Comparison of ENCODE assay signal across 19 cellular contexts in genomic region chr20:13455713-13456112, GRCh38.
DNase-seq lines count a peak whose midpoint lies in the region; TF ChIP-seq lines count a peak whose summit lies in the region.
"Had no signal": no experiment of that assay in that cellular context is flagged by ENCODE, and none has a peak within 500 bp of the region (broad histone marks: within the 10 kb centered on the region; RNA-seq: fewer than 3 reads in every experiment).

No MANE protein-coding gene starts in this region.

- peak overlapping the region in 1 of 2 donors; percentile 36 for H3K27ac ChIP-seq in liver (ENCODE audit: low read depth in 1 of 2, low read length in 2 of 2)
- H3K27ac ChIP-seq: A549, HL-60, SJSA1 had no signal

- H3K9ac ChIP-seq in adipocyte (ENCODE audit: low read length) (no peak overlapping the region), liver (ENCODE audit: low read depth in 1 of 2, low read length in 2 of 2) (no peak overlapping the region)

- no peak overlapping the region for H3K27ac Mint-ChIP-seq in chondrocyte (ENCODE audit: unreplicated experiment)
- H3K27ac Mint-ChIP-seq: B cell; CD4-positive, alpha-beta T cell had no signal

- peak; percentile 64 for DNase-seq in AG10803 (ENCODE audit: low read depth)
- peak; percentile 38 for DNase-seq in adipocyte (ENCODE audit: low read depth)
- DNase-seq in fibroblast of the aortic adventitia (ENCODE audit: low read depth), result peak; percentile 46
- DNase-seq in NCI-H345 treated with DMSO at 0.1 percent for 48 hours (lab: John Stamatoyannopoulos, UW; ENCODE audit: unreplicated experiment), result no peak
- DNase-seq in inferior parietal cortex (ENCODE audit: extremely low spot score), result no peak
- DNase-seq in activated CD4-positive, alpha-beta T cell treated with anti-CD3 and anti-CD28 coated beads for 48 hours, result no peak
- no peak for DNase-seq in chondrocyte (ENCODE audit: low spot score)
- DNase-seq: CD4-positive, alpha-beta T cell; DND-41; GF-D8; KBM-7; NCI-H1105 treated with DMSO at 0.1 percent for 48 hours; NCI-H187 treated with DMSO at 0.1 percent for 48 hours; NCI-H524 had no signal

- no peaks in the 10 kb centered on the region for H3K27me3 Mint-ChIP-seq in chondrocyte (ENCODE audit: low read depth)
- H3K27me3 Mint-ChIP-seq: B cell; CD4-positive, alpha-beta T cell had no signal

- no peak overlapping the region for H3K4me3 Mint-ChIP-seq in chondrocyte (ENCODE audit: unreplicated experiment)
- H3K4me3 Mint-ChIP-seq: B cell; CD4-positive, alpha-beta T cell had no signal

- H3K36me3 ChIP-seq in adipocyte (ENCODE audit: control insufficient read depth, insufficient read depth, low read length, severe bottlenecking) (no peaks in the 10 kb centered on the region), liver (ENCODE audit: control insufficient read depth in 4 of 4, insufficient read depth in 3 of 4, low read depth in 1 of 4, low read length in 3 of 4) (no peaks in the 10 kb centered on the region)

- H3K9me3 Mint-ChIP-seq in chondrocyte (ENCODE audit: low read depth), result peaks cover 7% of the 10 kb centered on the region
- H3K9me3 Mint-ChIP-seq: CD4-positive, alpha-beta T cell had no signal

- WGBS in liver, result 31% methylated on average over 3 of the region's 3 CpGs

- H3K9me3 ChIP-seq in adipocyte (ENCODE audit: control insufficient read depth, low read length) (no peaks in the 10 kb centered on the region), liver (ENCODE audit: control insufficient read depth in 4 of 4, low read length in 3 of 4) (no peaks in the 10 kb centered on the region)
- H3K9me3 ChIP-seq: A549, SJSA1 had no signal

- TF ChIP-seq CTCF in AG10803 (conservative IDR thresholded peaks at IDR 0.05; ENCODE audit: low read length) (no peak), fibroblast of the aortic adventitia (IDR thresholded peaks at IDR 0.05; ENCODE audit: insufficient read depth, low read length) (no peak), liver (IDR thresholded peaks at IDR 0.05; ENCODE audit: low read depth, low read length, missing input control) (no peak), chondrocyte (IDR thresholded peaks at IDR 0.05) (no peak)

- H3K4me3 ChIP-seq in AG10803 (ENCODE audit: low read length), result no peak overlapping the region
- H3K4me3 ChIP-seq in adipocyte (ENCODE audit: low read length), result no peak overlapping the region
- H3K4me3 ChIP-seq in fibroblast of the aortic adventitia (ENCODE audit: low read depth, low read length), result no peak overlapping the region
- no peak overlapping the region for H3K4me3 ChIP-seq in liver (ENCODE audit: low read depth in 1 of 3, low read length in 3 of 3)
- H3K4me3 ChIP-seq: A549, SJSA1 had no signal

- H3K4me1 Mint-ChIP-seq in chondrocyte (ENCODE audit: low read depth), result peaks cover 25% of the 10 kb centered on the region
- H3K4me1 Mint-ChIP-seq: B cell had no signal

- H3K27me3 ChIP-seq in adipocyte (replicated peaks; ENCODE audit: control insufficient read depth, insufficient read depth, low read length) (no peaks in the 10 kb centered on the region), liver (ENCODE audit: control insufficient read depth in 4 of 4, insufficient read depth in 4 of 4, low read length in 3 of 4) (no peaks in the 10 kb centered on the region)
- H3K27me3 ChIP-seq: SJSA1 had no signal

- peak; percentile 45 to 60 for TF ChIP-seq RAD21 in liver (IDR thresholded peaks at IDR 0.05)

- peaks cover 5% of the 10 kb centered on the region for H3K36me3 Mint-ChIP-seq in chondrocyte (ENCODE audit: low read depth)

- peaks cover 5% of the 10 kb centered on the region for H3K4me1 ChIP-seq in adipocyte (ENCODE audit: control insufficient read depth, insufficient read depth, low read length)
- peaks cover 0 to 45% (median 37%) of the 10 kb centered on the region in 4 donors for H3K4me1 ChIP-seq in liver (ENCODE audit: control insufficient read depth in 4 of 4, insufficient read depth in 4 of 4, low read length in 3 of 4)

TF ChIP-seq in liver, 16 proteins besides CTCF, POLR2A, EP300 and RAD21:
- TF ChIP-seq ZBTB33 (IDR thresholded peaks at IDR 0.05), result peak; percentile 69
- no peak for TF ChIP-seq FOXA2 (IDR thresholded peaks at IDR 0.05)
- TF ChIP-seq HNF4A (conservative IDR thresholded peaks at IDR 0.05), result peak; percentile 83 to 90
- TF ChIP-seq TAF1 (conservative IDR thresholded peaks at IDR 0.05), result no peak
- peak; percentile 71 for TF ChIP-seq SP1 (IDR thresholded peaks at IDR 0.05)
- peak in 1 of 2 donors; percentile 20 for TF ChIP-seq GABPA (IDR thresholded peaks at IDR 0.05 in 1 of 2, conservative IDR thresholded peaks at IDR 0.05 in 1 of 2)
- peak; percentile 56 for TF ChIP-seq HNF4G (IDR thresholded peaks at IDR 0.05)
- peak; percentile 57 for TF ChIP-seq REST (IDR thresholded peaks at IDR 0.05)
- TF ChIP-seq YY1 (IDR thresholded peaks at IDR 0.05), result peak; percentile 60
- peak; percentile 78 to 81 for TF ChIP-seq JUND (IDR thresholded peaks at IDR 0.05)
- peak; percentile 42 for TF ChIP-seq ATF3 (IDR thresholded peaks at IDR 0.05)
- peak in 1 of 2 donors; percentile 53 for TF ChIP-seq EGR1 (IDR thresholded peaks at IDR 0.05; ENCODE audit: low read depth in 2 of 2)
- peak; percentile 78 for TF ChIP-seq MAX (IDR thresholded peaks at IDR 0.05)
- peak; percentile 96 for TF ChIP-seq RXRA (IDR thresholded peaks at IDR 0.05)
- peak; percentile 8 for TF ChIP-seq FOXA1 (IDR thresholded peaks at IDR 0.05)
- TF ChIP-seq NR2F2 (IDR thresholded peaks at IDR 0.05), result no peak

Comparison
In these comparisons a context has a peak if more than half of its experiments do, and no peak if none do; other contexts are left out.
1. DNase-seq: peak in AG10803 (single experiment), adipocyte (single experiment) and fibroblast of the aortic adventitia (single experiment); none in NCI-H345 treated with DMSO at 0.1 percent for 48 hours (single experiment), inferior parietal cortex (single experiment), activated CD4-positive, alpha-beta T cell treated with anti-CD3 and anti-CD28 coated beads for 48 hours (single experiment) and chondrocyte (single experiment).